27 cellular contexts compared by ENCODE assay signal in genomic region chr1:232893481-232894313, GRCh38.
"Had no signal": no experiment of that assay in that cellular context is flagged by ENCODE, and none has a peak within 500 bp of the region (broad histone marks: within the 10 kb centered on the region; RNA-seq: fewer than 3 reads in every experiment).

No MANE protein-coding gene starts in this region.

- DNase-seq: activated CD4-positive, alpha-beta T cell treated with anti-CD3 and anti-CD28 coated beads for 36 hours; activated CD4-positive, alpha-beta T cell treated with anti-CD3 and anti-CD28 coated beads, Interleukin-2, amount 50 U/mL, for 4 hours; activated CD4-positive, CD25-positive, alpha-beta regulatory T cell; activated effector memory CD4-positive, alpha-beta T cell treated with Interleukin-2 at 50 U/mL for 16 hours; activated naive CD4-positive, alpha-beta T cell treated with anti-CD3 and anti-CD28 coated beads for 36 hours; activated naive CD8-positive, alpha-beta T cell treated with anti-CD3 and anti-CD28 coated beads for 36 hours; adrenal gland; aorta; cerebellar nuclear complex; dorsolateral prefrontal cortex; foreskin fibroblast; head of caudate nucleus; hippocampal formation; naive thymus-derived CD8-positive, alpha-beta T cell; posterior cingulate gyrus; right lobe of liver; stimulated activated CD4-positive, alpha-beta T cell treated with anti-CD3 and anti-CD28 coated beads, Interleukin-2, amount 100 ng/mL, for 48 hours; stimulated activated naive CD8-positive, alpha-beta T cell treated with anti-CD3 and anti-CD28 coated beads, Interleukin-15, Interleukin-2, amounts not matched to agents 100 U/mL and 50 U/mL, for 24 hours; T-helper 1 cell had no signal

- H3K4me3 ChIP-seq: adrenal gland, cardiac muscle cell, coronary artery, dorsolateral prefrontal cortex, right lobe of liver, thoracic aorta had no signal

- H3K9me3 ChIP-seq: adrenal gland, right lobe of liver, thoracic aorta had no signal

- H3K4me3 Mint-ChIP-seq: activated CD4-positive, alpha-beta T cell treated with anti-CD3 and anti-CD28 coated beads for 36 hours; activated naive CD4-positive, alpha-beta T cell treated with anti-CD3 and anti-CD28 coated beads for 36 hours; activated naive CD8-positive, alpha-beta T cell treated with anti-CD3 and anti-CD28 coated beads for 36 hours; brain; naive thymus-derived CD8-positive, alpha-beta T cell; T-helper 2 cell treated with Interferon-gamma antibody and Interleukin-4, amounts not matched to agents 5 μg/mL and 100 μg/mL, for 36 hours; type B pancreatic cell had no signal

- FAIRE-seq: endothelial cell of umbilical vein, keratinocyte had no signal

- H3K27me3 Mint-ChIP-seq: activated CD4-positive, alpha-beta T cell treated with anti-CD3 and anti-CD28 coated beads for 36 hours; naive thymus-derived CD8-positive, alpha-beta T cell had no signal

- H3K4me1 ChIP-seq: adrenal gland, right lobe of liver had no signal

- ATAC-seq: activated CD4-positive, alpha-beta T cell treated with anti-CD3 and anti-CD28 coated beads for 36 hours; naive thymus-derived CD8-positive, alpha-beta T cell; right lobe of liver; stimulated activated naive CD8-positive, alpha-beta T cell treated with anti-CD3 and anti-CD28 coated beads, Interleukin-15, Interleukin-2, amounts not matched to agents 100 U/mL and 50 U/mL, for 24 hours had no signal

- H3K27ac ChIP-seq: adrenal gland, cardiac muscle cell, coronary artery, dorsolateral prefrontal cortex, right lobe of liver, thoracic aorta had no signal

- H3K27me3 ChIP-seq: adrenal gland, cardiac muscle cell, dorsolateral prefrontal cortex, right lobe of liver had no signal

- H3K27ac Mint-ChIP-seq: activated CD4-positive, alpha-beta T cell treated with anti-CD3 and anti-CD28 coated beads for 36 hours; activated naive CD4-positive, alpha-beta T cell treated with anti-CD3 and anti-CD28 coated beads for 36 hours; activated naive CD8-positive, alpha-beta T cell treated with anti-CD3 and anti-CD28 coated beads for 36 hours; brain; naive thymus-derived CD8-positive, alpha-beta T cell; T-helper 2 cell treated with Interferon-gamma antibody and Interleukin-4, amounts not matched to agents 5 μg/mL and 100 μg/mL, for 36 hours; type B pancreatic cell had no signal

- H3K36me3 Mint-ChIP-seq: activated naive CD8-positive, alpha-beta T cell treated with anti-CD3 and anti-CD28 coated beads for 36 hours; brain; naive thymus-derived CD8-positive, alpha-beta T cell had no signal

- H3K36me3 ChIP-seq: adrenal gland, cardiac muscle cell, right lobe of liver, thoracic aorta had no signal
